Comparison of ENCODE assay signal across 13 cellular contexts in genomic region chr17:83187782-83188311, GRCh38.
"Had no signal": no experiment of that assay in that cellular context is flagged by ENCODE, and none has a peak within 500 bp of the region (broad histone marks: within the 10 kb centered on the region; RNA-seq: fewer than 3 reads in every experiment).

No MANE protein-coding gene starts in this region.

- ATAC-seq: left lobe of liver, psoas muscle had no signal

- DNase-seq: activated CD8-positive, alpha-beta memory T cell treated with anti-CD3 and anti-CD28 coated beads, Interleukin-2, amount 50 U/mL, for 48 hours; activated gamma-delta T cell; esophagus squamous epithelium; foreskin fibroblast; mammary epithelial cell; nucleus accumbens; sigmoid colon; T1000; thyroid gland; uterus had no signal

- H3K27ac Mint-ChIP-seq: natural killer cell had no signal

- H3K4me3 Mint-ChIP-seq: natural killer cell had no signal
